16 cellular contexts compared by ENCODE assay signal in genomic region chrX:152758918-152759317, GRCh38. TPM values are rescaled to one million over a fixed set of nuclear protein-coding genes. Genes with fewer than 3 reads are reported as not detected.
"Had no signal": no experiment of that assay in that cellular context is flagged by ENCODE, and none has a peak within 500 bp of the region (broad histone marks: within the 10 kb centered on the region; RNA-seq: fewer than 3 reads in every experiment).

TSS of gene CSAG3 (plus strand) at chrX:152759218.

RNA-seq across cellular contexts. Expression of gene CSAG3, which starts in this region (rescaled TPM):
- total RNA-seq: activated naive CD4-positive, alpha-beta T cell treated with anti-CD3 and anti-CD28 coated beads, Interleukin-2, amount 50 U/mL, for 72 hours; activated naive CD8-positive, alpha-beta T cell treated with anti-CD3 and anti-CD28 coated beads for 36 hours; activated naive CD8-positive, alpha-beta T cell treated with anti-CD3 and anti-CD28 coated beads, Interleukin-2, amount 10 ng/mL, durations not matched to agents 7 days and 5 days; activated T-cell treated with anti-CD3 and anti-CD28 coated beads, Interleukin-2, amount 50 U/mL, for 4 hours; activated T-helper 2 cell treated with anti-CD3 and anti-CD28 coated beads, Interferon-gamma antibody, Interleukin-2, Interleukin-4, amounts not matched to agents 10 μg/mL and 5 μg/mL and 100 μg/mL, durations not matched to agents 14 hours and 24 hours and 36 hours; adrenal gland; aorta; ascending aorta; body of pancreas; breast epithelium; bronchial epithelial cell; cardiac muscle cell; cardiac septum; cerebellum; chondrocyte had no signal
- polyA plus RNA-seq: adipose tissue, adrenal gland, aorta, cardiac muscle cell had no signal
